10 cellular contexts compared by ENCODE assay signal in genomic region chr12:62278022-62278421, GRCh38.
"Had no signal": no experiment of that assay in that cellular context is flagged by ENCODE, and none has a peak within 500 bp of the region (broad histone marks: within the 10 kb centered on the region; RNA-seq: fewer than 3 reads in every experiment).

No MANE protein-coding gene starts in this region.

- DNase-seq: GOT3, H7, H9, HCEC 1CT had no signal

- H3K4me3 ChIP-seq: GM23248, GM23338, HAP-1 had no signal

- ATAC-seq: GM23338, HCT116 had no signal

- H3K9ac ChIP-seq: GM23248 had no signal

- H3K4me2 ChIP-seq: GM23338 had no signal

- H3K27ac ChIP-seq: GM23248 had no signal

- H2AFZ ChIP-seq: GM23248, GM23338 had no signal

- FAIRE-seq: H1, H54 had no signal

- H3K4me1 Mint-ChIP-seq: GM23338, H9 had no signal

- H3K9me3 ChIP-seq: HAP-1 had no signal

- H3K9me3 Mint-ChIP-seq: GM23338, H9 had no signal

- H3K36me3 ChIP-seq: HAP-1 had no signal

- H3K27ac Mint-ChIP-seq: GM23338, H9 had no signal

- H3K4me3 Mint-ChIP-seq: GM23338, H9 had no signal
